11 cellular contexts compared by ENCODE assay signal in the genomic region with DNA sequence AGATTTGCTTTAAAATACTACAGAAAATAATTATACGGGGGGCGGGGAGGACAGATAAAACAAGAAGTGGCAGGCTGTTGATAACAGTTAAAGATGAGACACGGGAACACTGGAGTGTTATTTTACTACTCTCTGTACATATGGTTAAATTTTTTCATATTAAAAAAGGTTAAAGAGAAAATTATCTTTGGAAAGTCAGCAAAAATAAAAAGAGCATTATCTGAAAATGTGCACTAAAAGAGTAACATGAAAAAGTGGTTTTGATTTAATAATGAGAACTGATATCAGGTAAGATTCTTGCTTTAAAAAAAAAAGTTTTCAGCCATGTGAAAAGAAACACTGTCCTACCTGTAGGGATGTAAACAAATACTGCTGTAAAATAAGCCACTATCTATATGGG. TPM values are rescaled to one million over a fixed set of nuclear protein-coding genes. Genes with fewer than 3 reads are reported as not detected.
A peak's percentile ranks its signal among the peaks of the same experiment; 100 is the strongest.
DNase-seq lines count a peak whose midpoint lies in the region; ATAC-seq, FAIRE-seq and TF ChIP-seq lines count a peak whose summit lies in the region.
"Had no signal": no experiment of that assay in that cellular context is flagged by ENCODE, and none has a peak within 500 bp of the region (broad histone marks: within the 10 kb centered on the region; RNA-seq: fewer than 3 reads in every experiment).

No MANE protein-coding gene starts in this region.

- H3K4me3 Mint-ChIP-seq in CD4-positive, CD25-positive, alpha-beta regulatory T cell: no peak overlapping the region
- H3K4me3 Mint-ChIP-seq: WTC11 had no signal

- intact Hi-C loops in body of pancreas (cut with DNase I): no loop called here
- intact Hi-C loops in pancreas (cut with DNase I): no loop called here

- FAIRE-seq in pancreas (lab: Jason Lieb, UNC): no peak

- WGBS in body of pancreas, 2 donors: 16 to 26% methylated on average over 3 of the region's 3 CpGs
- 28 to 32% methylated on average over 3 of the region's 3 CpGs for whole genome bisulfite sequencing in pancreas, 2 donors

- H3K4me3 ChIP-seq in CD4-positive, CD25-positive, alpha-beta regulatory T cell (ENCODE audit: low read depth, low read length): peak overlapping the region; percentile 20
- H3K4me3 ChIP-seq in body of pancreas (no peak overlapping the region), pancreas (no peak overlapping the region)

- H3K4me1 ChIP-seq in CD4-positive, CD25-positive, alpha-beta regulatory T cell (ENCODE audit: control insufficient read depth, insufficient read depth, low read length, poor library complexity, severe bottlenecking): peaks cover 39% of the 10 kb centered on the region
- peaks cover 66% of the 10 kb centered on the region for H3K4me1 ChIP-seq in body of pancreas
- H3K4me1 ChIP-seq in pancreas: peaks cover 45 to 52% (median 48%) of the 10 kb centered on the region in 3 donors

- DNase-seq in CD4-positive, CD25-positive, alpha-beta regulatory T cell: no peak
- DNase-seq in body of pancreas (no peak), pancreas (no peak), caudate nucleus (lab: John Stamatoyannopoulos, UW) (no peak)
- DNase-seq: activated T-cell treated with anti-CD3 and anti-CD28 coated beads, Interleukin-2, amount 50 U/mL, for 72 hours; NCI-H2107; NK-92 treated with Interleukin-12 subunit alpha and Interleukin-12 subunit beta, amount 100 ng/mL, for 24 hours had no signal

- no peaks in the 10 kb centered on the region for H3K9me3 ChIP-seq in CD4-positive, CD25-positive, alpha-beta regulatory T cell (ENCODE audit: control insufficient read depth in 2 of 2, low read length in 2 of 2)
- no peaks in the 10 kb centered on the region for H3K9me3 ChIP-seq in KOPT-K1 (ENCODE audit: insufficient read depth, low read length, poor library complexity, severe bottlenecking)
- no peaks in the 10 kb centered on the region for H3K9me3 ChIP-seq in body of pancreas
- H3K9me3 ChIP-seq in pancreas: no peaks in the 10 kb centered on the region

- peaks cover 20% of the 10 kb centered on the region for H3K36me3 Mint-ChIP-seq in CD4-positive, CD25-positive, alpha-beta regulatory T cell
- H3K36me3 Mint-ChIP-seq: WTC11 had no signal

- H3K27ac ChIP-seq in CD4-positive, CD25-positive, alpha-beta regulatory T cell (ENCODE audit: insufficient read depth, low read length, poor library complexity, severe bottlenecking): no peak overlapping the region
- H3K27ac ChIP-seq in KOPT-K1 (ENCODE audit: low read depth, low read length, poor library complexity, severe bottlenecking): peak overlapping the region; percentile 76
- H3K27ac ChIP-seq in body of pancreas: peak overlapping the region; percentile 69 to 82 (median 74)
- peak overlapping the region; percentile 53 to 73 (median 66) for H3K27ac ChIP-seq in pancreas
- H3K27ac ChIP-seq in caudate nucleus (ENCODE audit: low read depth, low read length): no peak overlapping the region

- no peaks in the 10 kb centered on the region for H3K27me3 Mint-ChIP-seq in CD4-positive, CD25-positive, alpha-beta regulatory T cell

- H3K27me3 ChIP-seq in CD4-positive, CD25-positive, alpha-beta regulatory T cell (ENCODE audit: control insufficient read depth, insufficient read depth, low read length): no peaks in the 10 kb centered on the region
- no peaks in the 10 kb centered on the region for H3K27me3 ChIP-seq in body of pancreas
- no peaks in the 10 kb centered on the region for H3K27me3 ChIP-seq in pancreas

- H3K27ac Mint-ChIP-seq in CD4-positive, CD25-positive, alpha-beta regulatory T cell: peak overlapping the region in 2 of 3 donors; percentile 65 to 68
- H3K27ac Mint-ChIP-seq: activated T-cell treated with anti-CD3 and anti-CD28 coated beads, Interleukin-2, amount 50 U/mL, for 72 hours; WTC11 had no signal

- H3K36me3 ChIP-seq in CD4-positive, CD25-positive, alpha-beta regulatory T cell (ENCODE audit: control insufficient read depth, insufficient read depth, low read length): peaks cover 19% of the 10 kb centered on the region
- peaks cover 14% of the 10 kb centered on the region for H3K36me3 ChIP-seq in KOPT-K1 (ENCODE audit: insufficient read depth, low read length)
- H3K36me3 ChIP-seq in body of pancreas (replicated peaks in 1 of 2; ENCODE audit: insufficient read depth in 1 of 2, low read depth in 2 of 2): peaks cover 0 to under 1% of the 10 kb centered on the region in 2 donors
- H3K36me3 ChIP-seq in pancreas: peaks cover 0 to 16% (median 0%) of the 10 kb centered on the region in 3 donors

- no peak for TF ChIP-seq POLR2A in body of pancreas (IDR thresholded peaks at IDR 0.05)

- peaks cover 14 to 27% (median 23%) of the 10 kb centered on the region in 4 donors for H3K4me1 Mint-ChIP-seq in CD4-positive, CD25-positive, alpha-beta regulatory T cell

- ATAC-seq in CD4-positive, CD25-positive, alpha-beta regulatory T cell (ENCODE audit: low read depth in 2 of 2): no peak
- ATAC-seq in body of pancreas (no peak), pancreas (no peak), HG03196 (IDR thresholded peaks at IDR 0.05; ENCODE audit: unreplicated experiment) (no peak), HG02870 (IDR thresholded peaks at IDR 0.05; ENCODE audit: unreplicated experiment) (no peak)
- ATAC-seq: WTC11 had no signal

- TF ChIP-seq CTCF in body of pancreas (IDR thresholded peaks at IDR 0.05): no peak
- no peak for TF ChIP-seq CTCF in pancreas (IDR thresholded peaks at IDR 0.05)

- no peaks in the 10 kb centered on the region for H3K9me3 Mint-ChIP-seq in CD4-positive, CD25-positive, alpha-beta regulatory T cell
- H3K9me3 Mint-ChIP-seq: activated T-cell treated with anti-CD3 and anti-CD28 coated beads, Interleukin-2, amount 50 U/mL, for 72 hours; WTC11 had no signal

RNA-seq across cellular contexts. Expression of gene ERN1, which starts 46.9 kb away (rescaled TPM):
- total RNA-seq in CD4-positive, CD25-positive, alpha-beta regulatory T cell: 96.7 TPM
- 10 to 100 TPM; 30.2 to 39.3 (median 35.1) TPM for polyA plus RNA-seq in CD4-positive, CD25-positive, alpha-beta regulatory T cell
- total RNA-seq in body of pancreas (10 to 100 TPM; 63.3 to 77.1 TPM), pancreas (100 to 1,000 TPM in 1 of 6 donors, 10 to 100 TPM in 5; 37.0 to 151 (median 42.9) TPM)
- 10 to 100 TPM; 10.4 to 19.8 TPM for polyA plus RNA-seq in pancreas

Comparison
In these comparisons a context has a peak if more than half of its experiments do, and no peak if none do; other contexts are left out.
1. H3K27ac ChIP-seq: peak in KOPT-K1 (single experiment), body of pancreas (4 of 4) and pancreas (4 of 4); none in CD4-positive, CD25-positive, alpha-beta regulatory T cell (single experiment) and caudate nucleus (single experiment).